11 cellular contexts compared by ENCODE assay signal in the genomic region with DNA sequence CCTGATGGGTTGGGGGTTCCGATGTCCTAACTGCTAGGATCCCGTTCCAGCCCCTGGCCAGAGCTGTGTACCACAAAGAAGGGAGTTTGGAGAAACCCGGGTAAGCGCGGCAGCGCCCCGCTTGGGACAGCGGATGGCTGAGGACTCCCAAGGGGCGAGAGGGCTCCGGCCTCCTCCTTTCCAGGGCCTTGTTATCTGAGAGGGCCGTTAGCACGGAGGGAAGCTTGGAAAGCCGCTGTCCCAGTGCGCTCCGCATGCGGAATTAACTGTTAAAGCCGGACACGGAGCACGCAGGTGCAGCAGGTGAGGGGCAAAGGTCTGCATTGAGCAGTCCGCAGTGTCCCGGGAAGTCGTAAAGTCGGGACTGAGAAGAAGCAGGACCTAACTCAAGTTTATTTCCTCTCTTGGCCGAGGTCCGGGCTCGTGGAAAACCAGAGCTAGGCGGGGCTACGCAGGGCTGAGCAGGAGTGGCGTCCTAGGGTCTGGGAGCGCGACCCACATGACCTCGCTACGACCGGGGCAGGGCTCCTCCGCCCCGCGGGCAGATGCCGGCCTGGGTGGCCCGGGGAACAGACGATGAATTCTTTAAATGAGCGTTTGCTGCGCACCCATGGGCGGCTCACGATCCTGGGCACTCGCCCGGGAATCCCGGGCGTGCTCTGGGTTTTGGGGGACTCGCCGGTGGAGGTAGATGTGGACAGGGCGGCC. TPM values are rescaled to one million over a fixed set of nuclear protein-coding genes. Genes with fewer than 3 reads are reported as not detected.
DNase-seq lines count a peak whose midpoint lies in the region; ATAC-seq and TF ChIP-seq lines count a peak whose summit lies in the region.
"Had no signal": no experiment of that assay in that cellular context is flagged by ENCODE, and none has a peak within 500 bp of the region (broad histone marks: within the 10 kb centered on the region; RNA-seq: fewer than 3 reads in every experiment).

No MANE protein-coding gene starts in this region.

- no peaks in the 10 kb centered on the region for H3K36me3 ChIP-seq in mesodermal cell (ENCODE audit: control insufficient read depth, insufficient read depth, low read length)
- H3K36me3 ChIP-seq: MG63 had no signal

- H3K27ac ChIP-seq in mesodermal cell (ENCODE audit: low read depth, low read length, severe bottlenecking): no peak overlapping the region

- TF ChIP-seq CTCF in brain (conservative IDR thresholded peaks at IDR 0.05) (no peak), type B pancreatic cell (conservative IDR thresholded peaks at IDR 0.05) (no peak)

- DNase-seq in cardiac septum (ENCODE audit: low spot score): peak; percentile 74
- DNase-seq in left ventricle myocardium superior: no peak
- DNase-seq in type B pancreatic cell (ENCODE audit: extremely low spot score, unreplicated experiment): no peak
- no peak for DNase-seq in NCI-H2196 treated with DMSO at 0.1 percent for 48 hours (lab: John Stamatoyannopoulos, UW; ENCODE audit: unreplicated experiment)
- no peak for DNase-seq in NCI-H1930 (lab: John Stamatoyannopoulos, UW)
- no peak for DNase-seq in nucleus accumbens (lab: John Stamatoyannopoulos, UW)
- DNase-seq: effector CD8-positive, alpha-beta T cell; MG63 had no signal

- H3K4me1 Mint-ChIP-seq in brain: peaks cover 40% of the 10 kb centered on the region
- H3K4me1 Mint-ChIP-seq in type B pancreatic cell (ENCODE audit: unreplicated experiment): peaks cover 14% of the 10 kb centered on the region

- H3K4me1 ChIP-seq in mesodermal cell (ENCODE audit: control insufficient read depth, insufficient read depth, low read length, poor library complexity, severe bottlenecking): peaks cover 36% of the 10 kb centered on the region

- no peaks in the 10 kb centered on the region for H3K9me3 ChIP-seq in mesodermal cell (ENCODE audit: control insufficient read depth, low read length)
- H3K9me3 ChIP-seq: MG63 had no signal

- H3K27me3 Mint-ChIP-seq in brain (peaks cover 97% of the 10 kb centered on the region), type B pancreatic cell (peaks cover 93% of the 10 kb centered on the region)

- H3K27ac Mint-ChIP-seq in brain (no peak overlapping the region), type B pancreatic cell (no peak overlapping the region)

- 0 to 1% methylated on average over 46 to 50 of the region's 51 CpGs for WGBS in mesodermal cell (ENCODE audit: insufficient coverage in 2 of 2), 2 experiments

- intact Hi-C loops in cardiac septum (cut with DNase I): no loop called here
- intact Hi-C loops in left ventricle myocardium superior (cut with micrococcal nuclease): no loop called here

- H3K36me3 Mint-ChIP-seq in brain (no peaks in the 10 kb centered on the region), type B pancreatic cell (no peaks in the 10 kb centered on the region)

- H3K4me3 Mint-ChIP-seq in brain (peak overlapping the region; percentile 41 to 72 (median 63)), type B pancreatic cell (peak overlapping the region; percentile 80)

- peak overlapping the region; percentile 23 for H3K4me3 ChIP-seq in mesodermal cell (ENCODE audit: extremely low read depth, insufficient read depth, low read length, poor library complexity, severe bottlenecking)
- H3K4me3 ChIP-seq: MG63 had no signal

- no peak for ATAC-seq in left ventricle myocardium superior

- H3K9me3 Mint-ChIP-seq in brain (no peaks in the 10 kb centered on the region), type B pancreatic cell (no peaks in the 10 kb centered on the region)

RNA-seq across cellular contexts. Expression of gene LHX4, which starts 4.5 kb away (rescaled TPM):
- total RNA-seq in cardiac septum (0.03 TPM), left ventricle myocardium superior (not detected), type B pancreatic cell (ENCODE audit: low replicate concordance) (0.22 and 0.38 TPM in 2 replicates)
- 0.19 TPM for polyA plus RNA-seq in brain (ENCODE audit: insufficient read depth, low read depth, low replicate concordance)
- not detected for polyA plus RNA-seq in mesodermal cell (2013, experiment 1 of 2)
- not detected for polyA plus RNA-seq in mesodermal cell (2013, experiment 2 of 2)
- total RNA-seq: lung microvascular endothelial cell had no signal
